In the genomic region with DNA sequence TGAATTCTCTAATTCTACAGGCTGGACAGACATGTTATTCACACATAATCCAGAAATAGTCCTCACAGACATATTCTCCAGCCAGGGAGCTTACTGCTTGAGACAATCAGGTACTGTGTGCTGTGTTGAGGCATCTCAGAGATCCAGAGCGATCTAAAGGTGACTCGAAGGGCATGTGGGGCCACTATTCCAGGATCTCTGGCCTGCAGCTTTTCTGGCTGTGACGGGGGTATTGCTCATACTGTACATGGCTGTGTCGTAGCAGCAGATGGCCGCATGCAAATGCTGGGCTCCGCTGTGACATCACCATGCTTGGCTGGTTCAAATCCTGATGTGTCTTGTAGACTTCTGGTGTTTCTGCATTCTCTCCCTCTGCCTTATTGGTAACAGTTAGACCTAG, we compare ENCODE assay signal across 8 cellular contexts.
"Had no signal": no experiment of that assay in that cellular context is flagged by ENCODE, and none has a peak within 500 bp of the region (broad histone marks: within the 10 kb centered on the region; RNA-seq: fewer than 3 reads in every experiment).

No MANE protein-coding gene starts in this region.

- H3K27ac ChIP-seq: body of pancreas, lower lobe of right lung, thyroid gland had no signal

- H3K9me3 ChIP-seq: body of pancreas, lower lobe of right lung, thyroid gland had no signal

- H3K36me3 Mint-ChIP-seq: activated CD8-positive, alpha-beta memory T cell treated with anti-CD3 and anti-CD28 coated beads, Interleukin-2, amount 10 ng/mL, durations not matched to agents 7 days and 5 days; natural killer cell treated with Interleukin-12 subunit alpha and Interleukin-12 subunit beta and Interleukin-15 and Interleukin-18, amount 100 ng/mL, for 72 hours; WTC11 had no signal

- H3K4me3 Mint-ChIP-seq: activated CD4-positive, alpha-beta memory T cell treated with anti-CD3 and anti-CD28 coated beads, Interleukin-2, amount 10 ng/mL, durations not matched to agents 7 days and 5 days; activated CD8-positive, alpha-beta memory T cell treated with anti-CD3 and anti-CD28 coated beads, Interleukin-2, amount 10 ng/mL, durations not matched to agents 7 days and 5 days; activated T-helper 17 cell treated with anti-CD3 and anti-CD28 coated beads, Interleukin-2, amount 50 U/mL, for 72 hours; natural killer cell treated with Interleukin-12 subunit alpha and Interleukin-12 subunit beta and Interleukin-15 and Interleukin-18, amount 100 ng/mL, for 72 hours; WTC11 had no signal

- H3K27me3 ChIP-seq: body of pancreas, thyroid gland had no signal

- H3K27me3 Mint-ChIP-seq: activated CD4-positive, alpha-beta memory T cell treated with anti-CD3 and anti-CD28 coated beads, Interleukin-2, amount 10 ng/mL, durations not matched to agents 7 days and 5 days; activated CD8-positive, alpha-beta memory T cell treated with anti-CD3 and anti-CD28 coated beads, Interleukin-2, amount 10 ng/mL, durations not matched to agents 7 days and 5 days; natural killer cell treated with Interleukin-12 subunit alpha and Interleukin-12 subunit beta and Interleukin-15 and Interleukin-18, amount 100 ng/mL, for 72 hours had no signal

- H3K36me3 ChIP-seq: lower lobe of right lung, thyroid gland had no signal

- H3K4me1 ChIP-seq: body of pancreas, thyroid gland had no signal

- H3K27ac Mint-ChIP-seq: activated CD4-positive, alpha-beta memory T cell treated with anti-CD3 and anti-CD28 coated beads, Interleukin-2, amount 10 ng/mL, durations not matched to agents 7 days and 5 days; activated CD8-positive, alpha-beta memory T cell treated with anti-CD3 and anti-CD28 coated beads, Interleukin-2, amount 10 ng/mL, durations not matched to agents 7 days and 5 days; activated T-helper 17 cell treated with anti-CD3 and anti-CD28 coated beads, Interleukin-2, amount 50 U/mL, for 72 hours; natural killer cell treated with Interleukin-12 subunit alpha and Interleukin-12 subunit beta and Interleukin-15 and Interleukin-18, amount 100 ng/mL, for 72 hours; WTC11 had no signal

- H3K4me1 Mint-ChIP-seq: activated T-helper 17 cell treated with anti-CD3 and anti-CD28 coated beads, Interleukin-2, amount 50 U/mL, for 72 hours had no signal

- H3K4me3 ChIP-seq: body of pancreas, lower lobe of right lung, thyroid gland had no signal

- H3K9me3 Mint-ChIP-seq: activated CD4-positive, alpha-beta memory T cell treated with anti-CD3 and anti-CD28 coated beads, Interleukin-2, amount 10 ng/mL, durations not matched to agents 7 days and 5 days; activated T-helper 17 cell treated with anti-CD3 and anti-CD28 coated beads, Interleukin-2, amount 50 U/mL, for 72 hours; natural killer cell treated with Interleukin-12 subunit alpha and Interleukin-12 subunit beta and Interleukin-15 and Interleukin-18, amount 100 ng/mL, for 72 hours; WTC11 had no signal
